ENCODE assay signal across 8 cellular contexts in the genomic region with DNA sequence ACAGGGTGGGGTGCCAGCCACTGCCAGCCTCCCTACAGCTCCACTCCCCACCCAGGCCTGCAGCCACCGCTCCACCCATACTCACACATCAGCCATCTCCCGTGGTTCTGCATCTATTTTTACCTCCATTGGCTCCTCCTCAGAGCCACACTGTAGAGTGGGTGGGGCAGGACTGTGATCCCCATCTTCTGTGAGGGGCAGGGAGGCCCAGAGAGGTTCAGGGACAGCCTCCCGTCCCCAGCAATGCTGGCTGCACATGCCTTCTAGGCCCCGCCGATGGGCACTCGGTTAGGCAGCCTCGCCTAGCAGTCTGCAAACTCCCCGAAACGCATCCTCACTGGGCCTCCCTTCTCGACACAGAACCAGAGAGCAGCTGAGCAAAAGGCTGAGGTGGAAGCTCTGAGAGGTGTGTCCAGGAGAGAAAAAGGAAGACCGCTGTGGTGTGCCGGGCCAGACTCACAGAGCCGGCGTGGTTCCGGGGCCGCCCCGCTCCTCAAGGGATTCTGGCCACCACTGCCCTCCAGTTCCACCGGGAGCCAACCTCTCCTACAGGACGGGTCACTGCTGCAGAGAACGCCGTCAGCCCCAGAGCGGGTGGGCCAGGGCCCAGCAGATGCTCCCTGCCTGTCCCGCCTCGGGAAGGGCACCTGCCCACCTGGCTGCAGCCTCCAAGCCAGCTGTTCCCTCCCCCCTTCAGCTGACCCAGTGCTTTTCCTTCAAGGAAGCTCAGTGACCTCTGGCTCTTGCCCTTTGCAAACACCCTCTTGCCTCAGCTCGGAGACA.
DNase-seq lines count a peak whose midpoint lies in the region; ATAC-seq and TF ChIP-seq lines count a peak whose summit lies in the region.

No MANE protein-coding gene starts in this region.

- no peaks in the 10 kb centered on the region for H3K9me3 ChIP-seq in H9 (ENCODE audit: control insufficient read depth, low read depth, low read length)

- peak; percentile 12 for ATAC-seq in WTC11
- ATAC-seq in Right ventricle myocardium inferior, result peak; percentile 49
- no peak for ATAC-seq in HG02852 (IDR thresholded peaks at IDR 0.05; ENCODE audit: unreplicated experiment)
- no peak for ATAC-seq in stimulated activated memory B cell treated with anti-CD40 and anti-IgM and Interleukin-4, amounts not matched to agents 10 μg/mL and 1 μg/mL and 100 μg/mL, for 72 hours
- ATAC-seq in HG02642 (IDR thresholded peaks at IDR 0.05; ENCODE audit: poor library complexity, unreplicated experiment), result no peak

- H3K4me1 Mint-ChIP-seq in H9 (peaks cover 21 to 41% of the 10 kb centered on the region in 2 experiments), WTC11 (peaks cover 32% of the 10 kb centered on the region), progenitor cell of endocrine pancreas (ENCODE audit: low read depth) (peaks cover 22% of the 10 kb centered on the region)
- peaks cover 56% of the 10 kb centered on the region for H3K4me1 Mint-ChIP-seq in stimulated activated memory B cell treated with anti-CD40 and anti-IgM and Interleukin-4, amounts not matched to agents 10 μg/mL and 1 μg/mL and 100 μg/mL, for 72 hours

- H3K23me2 ChIP-seq in H9 (ENCODE audit: insufficient read length, low read depth, low read length, poor library complexity, severe bottlenecking), result peaks cover 4% of the 10 kb centered on the region

- peak overlapping the region; percentile 51 to 75 for H3K4me3 Mint-ChIP-seq in H9
- peak overlapping the region; percentile 62 for H3K4me3 Mint-ChIP-seq in WTC11
- H3K4me3 Mint-ChIP-seq in progenitor cell of endocrine pancreas (ENCODE audit: low read depth), result peak overlapping the region; percentile 58
- no peak overlapping the region for H3K4me3 Mint-ChIP-seq in stimulated activated memory B cell treated with anti-CD40 and anti-IgM and Interleukin-4, amounts not matched to agents 10 μg/mL and 1 μg/mL and 100 μg/mL, for 72 hours

- no peak overlapping the region for H3K56ac ChIP-seq in H9 (ENCODE audit: insufficient read length, low read depth, low read length)

- no peak overlapping the region for H2BK5ac ChIP-seq in H9 (ENCODE audit: insufficient read length, low read length)

- DNase-seq in H9 (peak; percentile 66), WTC11 (ENCODE audit: low spot score) (peak; percentile 33), Right ventricle myocardium inferior (ENCODE audit: missing footprints) (no peak), progenitor cell of endocrine pancreas (ENCODE audit: low spot score, unreplicated experiment) (no peak)
- DNase-seq in central memory CD4-positive, alpha-beta T cell, result no peak

- no peak overlapping the region for H2BK15ac ChIP-seq in H9 (ENCODE audit: low read depth, low read length)

- no peaks in the 10 kb centered on the region; the same call in 1 of the 2 replicates for H3K27me3 ChIP-seq in H9 (ENCODE audit: insufficient read depth, low read length)

- H3K36me3 Mint-ChIP-seq in H9 (ENCODE audit: insufficient read depth in 1 of 3, low read depth in 3 of 3) (peaks cover 0 to 4% (median 0%) of the 10 kb centered on the region in 3 experiments; a peak in 4 of 7 replicates), WTC11 (no peaks in the 10 kb centered on the region), progenitor cell of endocrine pancreas (ENCODE audit: insufficient read depth) (no peaks in the 10 kb centered on the region)
- no peaks in the 10 kb centered on the region for H3K36me3 Mint-ChIP-seq in stimulated activated memory B cell treated with anti-CD40 and anti-IgM and Interleukin-4, amounts not matched to agents 10 μg/mL and 1 μg/mL and 100 μg/mL, for 72 hours

- H4K20me1 ChIP-seq in H9 (ENCODE audit: control insufficient read depth, insufficient read depth, insufficient read length), result no peaks in the 10 kb centered on the region

- no peak overlapping the region for H3K4ac ChIP-seq in H9 (ENCODE audit: low read depth, low read length)

- no peak overlapping the region for H2AK5ac ChIP-seq in H9 (ENCODE audit: insufficient read length, low read length)

- H3K27me3 Mint-ChIP-seq in H9 (ENCODE audit: low read depth) (peaks cover 34% of the 10 kb centered on the region), WTC11 (ENCODE audit: low read depth) (peaks cover 12% of the 10 kb centered on the region), progenitor cell of endocrine pancreas (no peaks in the 10 kb centered on the region)
- no peaks in the 10 kb centered on the region for H3K27me3 Mint-ChIP-seq in stimulated activated memory B cell treated with anti-CD40 and anti-IgM and Interleukin-4, amounts not matched to agents 10 μg/mL and 1 μg/mL and 100 μg/mL, for 72 hours

- no peak overlapping the region for H2BK20ac ChIP-seq in H9 (ENCODE audit: low read depth, low read length, poor library complexity, severe bottlenecking)

- H3K4me2 ChIP-seq in H9 (ENCODE audit: insufficient read depth, insufficient read length, low read length), result peak overlapping the region; percentile 32

- H4K5ac ChIP-seq in H9 (ENCODE audit: insufficient read length, low read depth, low read length), result no peak overlapping the region

- no peak overlapping the region for H3K27ac ChIP-seq in H9 (ENCODE audit: insufficient read length, low read depth, low read length)

- POLR2A ChIA-PET in WTC11 (lab: Charles Lee), result no interaction called here

- WGBS in H9 (ENCODE audit: extremely low coverage, insufficient read length, low lambda C conversion rate), result no CpG with 5 or more reads among the region's 25 CpGs

- no peak overlapping the region for H3K27ac Mint-ChIP-seq in H9
- H3K27ac Mint-ChIP-seq in WTC11, result no peak overlapping the region
- no peak overlapping the region for H3K27ac Mint-ChIP-seq in progenitor cell of endocrine pancreas
- H3K27ac Mint-ChIP-seq in stimulated activated memory B cell treated with anti-CD40 and anti-IgM and Interleukin-4, amounts not matched to agents 10 μg/mL and 1 μg/mL and 100 μg/mL, for 72 hours, result no peak overlapping the region

- H3T11ph ChIP-seq in H9 (ENCODE audit: low read length), result no peak overlapping the region

- CTCF ChIA-PET in WTC11 (lab: Charles Lee), result interaction anchor here (0.9 to 2.4 kb wide), 6 partner anchors 15 to 79 kb away, joined by 3 to 18 read pairs (median 5); no protein-coding TSS in a partner anchor

- no peak overlapping the region for H3K23ac ChIP-seq in H9 (ENCODE audit: insufficient read length, low read depth, low read length)

- intact Hi-C loops in Right ventricle myocardium inferior (cut with DNase I), result loop anchor here (5.0 kb wide), 1 partner anchor 106 kb away; no protein-coding TSS in a partner anchor

- TF ChIP-seq CTCF in H9 (conservative IDR thresholded peaks at IDR 0.05) (no peak), WTC11 (IDR thresholded peaks at IDR 0.05) (no peak), progenitor cell of endocrine pancreas (IDR thresholded peaks at IDR 0.05; ENCODE audit: unreplicated experiment) (no peak)

- H3K18ac ChIP-seq in H9 (ENCODE audit: insufficient read length, low read depth, low read length), result no peak overlapping the region

- peaks cover 5% of the 10 kb centered on the region; the same call in 1 of the 2 replicates for H3K4me1 ChIP-seq in H9 (ENCODE audit: insufficient read depth, low read length)

- H3K9me3 Mint-ChIP-seq in H9, result no peaks in the 10 kb centered on the region; a peak in 1 of 5 replicates
- no peaks in the 10 kb centered on the region for H3K9me3 Mint-ChIP-seq in WTC11
- H3K9me3 Mint-ChIP-seq in progenitor cell of endocrine pancreas (ENCODE audit: low read depth), result no peaks in the 10 kb centered on the region
- H3K9me3 Mint-ChIP-seq in stimulated activated memory B cell treated with anti-CD40 and anti-IgM and Interleukin-4, amounts not matched to agents 10 μg/mL and 1 μg/mL and 100 μg/mL, for 72 hours, result no peaks in the 10 kb centered on the region

- no peak overlapping the region for H3K14ac ChIP-seq in H9 (ENCODE audit: insufficient read depth, low read length)

- H4K91ac ChIP-seq in H9 (ENCODE audit: insufficient read length, low read depth, low read length), result no peak overlapping the region

- H2BK120ac ChIP-seq in H9 (ENCODE audit: low read depth, low read length, poor library complexity, severe bottlenecking), result no peak overlapping the region

- H4K8ac ChIP-seq in H9 (replicated peaks; ENCODE audit: insufficient read length, low read depth, low read length), result no peak overlapping the region

- H3K79me2 ChIP-seq in H9 (ENCODE audit: insufficient read depth, low read length), result no peaks in the 10 kb centered on the region

- no peak overlapping the region for H3K9ac ChIP-seq in H9 (ENCODE audit: extremely low read depth, insufficient read length, low read length)

- H2AFZ ChIP-seq in H9 (ENCODE audit: low read length), result no peak overlapping the region

- no peak overlapping the region for H2BK12ac ChIP-seq in H9 (ENCODE audit: insufficient read length, low read depth, low read length)

- no peaks in the 10 kb centered on the region for H3K79me1 ChIP-seq in H9 (ENCODE audit: insufficient read depth, low read depth, low read length, poor library complexity, severe bottlenecking)

TF ChIP-seq in WTC11, 78 proteins besides CTCF, POLR2A, EP300 and RAD21 (continues in another document):
- TF ChIP-seq ATF6 (CRISPR knock-in tag; IDR thresholded peaks at IDR 0.05), result no peak
- TF ChIP-seq, protein P1, sequence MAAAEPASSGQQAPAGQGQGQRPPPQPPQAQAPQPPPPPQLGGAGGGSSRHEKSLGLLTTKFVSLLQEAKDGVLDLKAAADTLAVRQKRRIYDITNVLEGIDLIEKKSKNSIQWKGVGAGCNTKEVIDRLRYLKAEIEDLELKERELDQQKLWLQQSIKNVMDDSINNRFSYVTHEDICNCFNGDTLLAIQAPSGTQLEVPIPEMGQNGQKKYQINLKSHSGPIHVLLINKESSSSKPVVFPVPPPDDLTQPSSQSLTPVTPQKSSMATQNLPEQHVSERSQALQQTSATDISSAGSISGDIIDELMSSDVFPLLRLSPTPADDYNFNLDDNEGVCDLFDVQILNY (CRISPR knock-in tag; IDR thresholded peaks at IDR 0.05), result no peak
- TF ChIP-seq MXD4 (CRISPR knock-in tag; IDR thresholded peaks at IDR 0.05; ENCODE audit: borderline replicate concordance), result no peak
- TF ChIP-seq ZNF138 (CRISPR knock-in tag; conservative IDR thresholded peaks at IDR 0.05), result no peak

Comparison
In these comparisons a context has a peak if more than half of its experiments do, and no peak if none do; other contexts are left out.
1. DNase-seq: peak in H9 (single experiment) and WTC11 (single experiment); none in Right ventricle myocardium inferior (single experiment), progenitor cell of endocrine pancreas (single experiment) and central memory CD4-positive, alpha-beta T cell (single experiment).
2. ATAC-seq: peak in WTC11 (single experiment) and Right ventricle myocardium inferior (single experiment); none in HG02852 (single experiment), stimulated activated memory B cell treated with anti-CD40 and anti-IgM and Interleukin-4, amounts not matched to agents 10 μg/mL and 1 μg/mL and 100 μg/mL, for 72 hours (single experiment) and HG02642 (single experiment).